15 cellular contexts compared by ENCODE assay signal in genomic region chr7:41222704-41223103, GRCh38.
DNase-seq lines count a peak whose midpoint lies in the region; ATAC-seq and TF ChIP-seq lines count a peak whose summit lies in the region.
"Had no signal": no experiment of that assay in that cellular context is flagged by ENCODE, and none has a peak within 500 bp of the region (broad histone marks: within the 10 kb centered on the region; RNA-seq: fewer than 3 reads in every experiment).

No MANE protein-coding gene starts in this region.

- H3K36me3 ChIP-seq in effector memory CD4-positive, alpha-beta T cell (ENCODE audit: control insufficient read depth, insufficient read depth, low read length), result no peaks in the 10 kb centered on the region
- H3K36me3 ChIP-seq: sigmoid colon had no signal

- no peaks in the 10 kb centered on the region for H3K27me3 Mint-ChIP-seq in activated CD4-positive, alpha-beta T cell treated with anti-CD3 and anti-CD28 coated beads for 36 hours
- no peaks in the 10 kb centered on the region for H3K27me3 Mint-ChIP-seq in type B pancreatic cell

- H3K27ac ChIP-seq in foreskin keratinocyte, result peak overlapping the region; percentile 78
- H3K27ac ChIP-seq in effector memory CD4-positive, alpha-beta T cell (ENCODE audit: insufficient read depth, low read length, poor library complexity, severe bottlenecking), result no peak overlapping the region
- H3K27ac ChIP-seq: sigmoid colon had no signal

- no peak overlapping the region for H3K27ac Mint-ChIP-seq in activated CD4-positive, alpha-beta T cell treated with anti-CD3 and anti-CD28 coated beads for 36 hours
- no peak overlapping the region for H3K27ac Mint-ChIP-seq in type B pancreatic cell

- DNase-seq in AG08396 (ENCODE audit: low spot score), result peak; percentile 62
- peak; percentile 67 for DNase-seq in M059J (ENCODE audit: low read depth)
- DNase-seq in choroid plexus epithelial cell (ENCODE audit: low read depth), result peak; percentile 78
- peak in 1 of 2 donors; percentile 17 for DNase-seq in foreskin keratinocyte
- no peak for DNase-seq in effector memory CD4-positive, alpha-beta T cell
- no peak for DNase-seq in activated CD4-positive, alpha-beta T cell treated with anti-CD3 and anti-CD28 coated beads for 36 hours
- DNase-seq in type B pancreatic cell (ENCODE audit: extremely low spot score, unreplicated experiment), result no peak
- DNase-seq: activated effector memory CD4-positive, alpha-beta T cell treated with anti-CD3 and anti-CD28 coated beads, Interleukin-2, amount 50 U/mL, for 16 hours; amygdala; NCI-H1105; sigmoid colon; SK-N-SH; T1000 had no signal

- no peaks in the 10 kb centered on the region for H3K9me3 Mint-ChIP-seq in activated CD4-positive, alpha-beta T cell treated with anti-CD3 and anti-CD28 coated beads for 36 hours (ENCODE audit: low read depth)
- peaks cover 11% of the 10 kb centered on the region for H3K9me3 Mint-ChIP-seq in type B pancreatic cell

- POLR2A ChIA-PET in activated CD4-positive, alpha-beta T cell treated with anti-CD3 and anti-CD28 coated beads for 36 hours (lab: Charles Lee), result no interaction called here

- H3K4me1 Mint-ChIP-seq in activated CD4-positive, alpha-beta T cell treated with anti-CD3 and anti-CD28 coated beads for 36 hours, result no peaks in the 10 kb centered on the region
- H3K4me1 Mint-ChIP-seq in type B pancreatic cell (ENCODE audit: unreplicated experiment), result no peaks in the 10 kb centered on the region

- H3K4me3 ChIP-seq in choroid plexus epithelial cell (ENCODE audit: low read depth, low read length), result no peak overlapping the region
- H3K4me3 ChIP-seq in effector memory CD4-positive, alpha-beta T cell (ENCODE audit: insufficient read depth, low read depth, low read length, poor library complexity, severe bottlenecking), result no peak overlapping the region
- H3K4me3 ChIP-seq: lung, sigmoid colon had no signal

- CTCF ChIA-PET in activated CD4-positive, alpha-beta T cell treated with anti-CD3 and anti-CD28 coated beads for 36 hours (lab: Charles Lee), result no interaction called here

- H3K27me3 ChIP-seq in foreskin keratinocyte, result no peaks in the 10 kb centered on the region
- H3K27me3 ChIP-seq in effector memory CD4-positive, alpha-beta T cell (replicated peaks; ENCODE audit: control insufficient read depth, insufficient read depth, low read length, poor library complexity, severe bottlenecking), result no peaks in the 10 kb centered on the region
- H3K27me3 ChIP-seq: sigmoid colon had no signal

- intact Hi-C loops in activated CD4-positive, alpha-beta T cell treated with anti-CD3 and anti-CD28 coated beads for 36 hours (cut with DNase I, micrococcal nuclease), result no loop called here

- peaks cover 26% of the 10 kb centered on the region for H3K4me1 ChIP-seq in foreskin keratinocyte
- H3K4me1 ChIP-seq in effector memory CD4-positive, alpha-beta T cell (ENCODE audit: control insufficient read depth, insufficient read depth, low read length, poor library complexity, severe bottlenecking), result no peaks in the 10 kb centered on the region
- H3K4me1 ChIP-seq: sigmoid colon had no signal

- no peak for TF ChIP-seq CTCF in choroid plexus epithelial cell (conservative IDR thresholded peaks at IDR 0.05; ENCODE audit: low read depth, low read length)
- no peak for TF ChIP-seq CTCF in foreskin keratinocyte (conservative IDR thresholded peaks at IDR 0.05)
- TF ChIP-seq CTCF in type B pancreatic cell (conservative IDR thresholded peaks at IDR 0.05), result no peak

- no peak for ATAC-seq in foreskin keratinocyte
- no peak for ATAC-seq in activated CD4-positive, alpha-beta T cell treated with anti-CD3 and anti-CD28 coated beads for 36 hours
- no peak for ATAC-seq in HG02938 (IDR thresholded peaks at IDR 0.05; ENCODE audit: unreplicated experiment)

- no peaks in the 10 kb centered on the region for H3K36me3 Mint-ChIP-seq in activated CD4-positive, alpha-beta T cell treated with anti-CD3 and anti-CD28 coated beads for 36 hours (ENCODE audit: low read depth)
- no peaks in the 10 kb centered on the region for H3K36me3 Mint-ChIP-seq in type B pancreatic cell

- no peak overlapping the region for H3K4me3 Mint-ChIP-seq in activated CD4-positive, alpha-beta T cell treated with anti-CD3 and anti-CD28 coated beads for 36 hours
- H3K4me3 Mint-ChIP-seq in type B pancreatic cell, result no peak overlapping the region

- H3K9me3 ChIP-seq in effector memory CD4-positive, alpha-beta T cell (ENCODE audit: control insufficient read depth, low read length), result no peaks in the 10 kb centered on the region
- H3K9me3 ChIP-seq: sigmoid colon, SK-N-SH had no signal

Comparison
In these comparisons a context has a peak if more than half of its experiments do, and no peak if none do; other contexts are left out.
1. DNase-seq: peak in AG08396 (single experiment), M059J (single experiment) and choroid plexus epithelial cell (single experiment); none in effector memory CD4-positive, alpha-beta T cell (0 of 3), activated CD4-positive, alpha-beta T cell treated with anti-CD3 and anti-CD28 coated beads for 36 hours (single experiment) and type B pancreatic cell (single experiment).